ENCODE assay signal across 1 cellular context in the genomic region with DNA sequence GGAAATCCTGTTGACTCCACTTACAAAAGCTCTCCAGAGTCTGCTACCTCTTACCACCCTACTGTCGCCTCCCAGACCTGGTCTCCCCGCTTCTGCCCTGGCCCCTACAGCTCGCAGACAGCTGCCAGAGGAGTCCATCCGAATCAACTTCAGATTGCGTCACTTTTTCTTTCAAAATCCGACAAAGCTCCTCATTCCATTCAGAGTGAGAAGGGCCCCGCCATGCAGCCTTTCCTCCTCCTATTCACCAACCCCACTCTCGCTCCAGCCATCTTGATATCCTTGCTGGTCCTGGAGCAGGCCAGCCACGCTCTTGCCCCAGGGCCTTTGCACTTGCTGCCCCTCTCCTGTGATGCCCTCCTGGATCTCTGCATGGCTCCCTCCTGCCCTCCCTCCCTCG.
TF ChIP-seq lines count a peak whose summit lies in the region.

No MANE protein-coding gene starts in this region.

TF ChIP-seq in IMR-90, 13 proteins besides CTCF, POLR2A, EP300 and RAD21 (continued from another document):
- TF ChIP-seq, protein P1, sequence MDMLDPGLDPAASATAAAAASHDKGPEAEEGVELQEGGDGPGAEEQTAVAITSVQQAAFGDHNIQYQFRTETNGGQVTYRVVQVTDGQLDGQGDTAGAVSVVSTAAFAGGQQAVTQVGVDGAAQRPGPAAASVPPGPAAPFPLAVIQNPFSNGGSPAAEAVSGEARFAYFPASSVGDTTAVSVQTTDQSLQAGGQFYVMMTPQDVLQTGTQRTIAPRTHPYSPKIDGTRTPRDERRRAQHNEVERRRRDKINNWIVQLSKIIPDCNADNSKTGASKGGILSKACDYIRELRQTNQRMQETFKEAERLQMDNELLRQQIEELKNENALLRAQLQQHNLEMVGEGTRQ (IDR thresholded peaks at IDR 0.05; ENCODE audit: low read depth, low read length): no peak
- TF ChIP-seq RFX5 (IDR thresholded peaks at IDR 0.05; ENCODE audit: low read depth, low read length) (no peak), NFE2L2 (IDR thresholded peaks at IDR 0.05; ENCODE audit: low read depth, low read length) (no peak), FOS (IDR thresholded peaks at IDR 0.05; ENCODE audit: low read depth, low read length) (no peak), CEBPB (IDR thresholded peaks at IDR 0.05; ENCODE audit: low read depth, low read length) (0 out of 2 replicates have a peak, but pooled peaks have one; percentile 20)
